ENCODE assay signal across 1 cellular context in genomic region chr5:98309785-98310566, GRCh38.
TF ChIP-seq lines count a peak whose summit lies in the region.

No MANE protein-coding gene starts in this region.

TF ChIP-seq in endothelial cell of umbilical vein, 7 proteins besides CTCF, POLR2A, EP300 and RAD21 (continued from another document):
- TF ChIP-seq EZH2 (IDR thresholded peaks at IDR 0.05; ENCODE audit: borderline replicate concordance, low read depth, low read length, severe bottlenecking) (no peak), MYC (IDR thresholded peaks at IDR 0.05; ENCODE audit: low read depth, low read length) (peak; percentile 20)
